19 cellular contexts compared by ENCODE assay signal in genomic region chr1:116497660-116498059, GRCh38.
DNase-seq lines count a peak whose midpoint lies in the region; ATAC-seq and TF ChIP-seq lines count a peak whose summit lies in the region.
"Had no signal": no experiment of that assay in that cellular context is flagged by ENCODE, and none has a peak within 500 bp of the region (broad histone marks: within the 10 kb centered on the region; RNA-seq: fewer than 3 reads in every experiment).

No MANE protein-coding gene starts in this region.

- no peaks in the 10 kb centered on the region for H3K27me3 Mint-ChIP-seq in activated naive CD8-positive, alpha-beta T cell treated with anti-CD3 and anti-CD28 coated beads, Interleukin-2, amount 10 ng/mL, durations not matched to agents 7 days and 5 days
- H3K27me3 Mint-ChIP-seq in activated naive CD8-positive, alpha-beta T cell treated with anti-CD3 and anti-CD28 coated beads for 36 hours, result no peaks in the 10 kb centered on the region
- H3K27me3 Mint-ChIP-seq in stimulated activated naive B cell treated with anti-CD40 and anti-IgM and Interleukin-4, amounts not matched to agents 10 μg/mL and 1 μg/mL and 100 μg/mL, for 72 hours, result no peaks in the 10 kb centered on the region
- no peaks in the 10 kb centered on the region for H3K27me3 Mint-ChIP-seq in type B pancreatic cell
- H3K27me3 Mint-ChIP-seq: activated CD4-positive, alpha-beta T cell treated with anti-CD3 and anti-CD28 coated beads for 36 hours; naive thymus-derived CD8-positive, alpha-beta T cell had no signal

- TF ChIP-seq CTCF in right lobe of liver (IDR thresholded peaks at IDR 0.05) (no peak), type B pancreatic cell (conservative IDR thresholded peaks at IDR 0.05) (no peak)

- intact Hi-C loops in right lobe of liver (cut with DNase I), result no loop called here

- WGBS in right lobe of liver (ENCODE audit: insufficient coverage, low coverage, low lambda C conversion rate, missing lambda C conversion rate), result no CpG with 5 or more reads among the region's 4 CpGs

- ATAC-seq in activated naive CD8-positive, alpha-beta T cell treated with anti-CD3 and anti-CD28 coated beads, Interleukin-2, amount 10 ng/mL, durations not matched to agents 7 days and 5 days (ENCODE audit: low read depth), result no peak
- no peak for ATAC-seq in right lobe of liver
- peak; percentile 25 to 34 for ATAC-seq in stimulated activated naive B cell treated with anti-CD40 and anti-IgM and Interleukin-4, amounts not matched to agents 10 μg/mL and 1 μg/mL and 100 μg/mL, for 72 hours (replicated peaks)
- ATAC-seq in GM18870 (IDR thresholded peaks at IDR 0.05; ENCODE audit: unreplicated experiment), result no peak
- ATAC-seq: activated CD4-positive, alpha-beta T cell treated with anti-CD3 and anti-CD28 coated beads for 36 hours; HCT116; naive thymus-derived CD8-positive, alpha-beta T cell had no signal

- H3K27ac ChIP-seq in right lobe of liver, result peak overlapping the region in 2 of 3 donors; percentile 15 to 48
- H3K27ac ChIP-seq: thoracic aorta had no signal

- H3K9me3 Mint-ChIP-seq in activated naive CD8-positive, alpha-beta T cell treated with anti-CD3 and anti-CD28 coated beads, Interleukin-2, amount 10 ng/mL, durations not matched to agents 7 days and 5 days, result no peaks in the 10 kb centered on the region
- H3K9me3 Mint-ChIP-seq in activated naive CD8-positive, alpha-beta T cell treated with anti-CD3 and anti-CD28 coated beads for 36 hours, result no peaks in the 10 kb centered on the region
- H3K9me3 Mint-ChIP-seq in stimulated activated naive B cell treated with anti-CD40 and anti-IgM and Interleukin-4, amounts not matched to agents 10 μg/mL and 1 μg/mL and 100 μg/mL, for 72 hours, result no peaks in the 10 kb centered on the region
- H3K9me3 Mint-ChIP-seq in type B pancreatic cell, result no peaks in the 10 kb centered on the region
- H3K9me3 Mint-ChIP-seq: naive thymus-derived CD8-positive, alpha-beta T cell; T-helper 1 cell treated with Interleukin-12 subunit alpha and Interleukin-12 subunit beta and Interleukin-4 antibody, amounts not matched to agents 30 μg/mL and 1 μg/mL, for 36 hours had no signal

- H3K4me3 ChIP-seq in right lobe of liver, result no peak overlapping the region
- H3K4me3 ChIP-seq: MG63, spleen, thoracic aorta had no signal

- no peak for DNase-seq in activated naive CD8-positive, alpha-beta T cell treated with anti-CD3 and anti-CD28 coated beads, Interleukin-2, amount 10 ng/mL, durations not matched to agents 7 days and 5 days
- DNase-seq in activated naive CD8-positive, alpha-beta T cell treated with anti-CD3 and anti-CD28 coated beads for 36 hours, result no peak
- DNase-seq in astrocyte of the hippocampus (ENCODE audit: low read depth, low spot score) (peak; percentile 42), right lobe of liver (no peak), type B pancreatic cell (ENCODE audit: extremely low spot score, unreplicated experiment) (no peak), pons (ENCODE audit: low spot score) (no peak)
- DNase-seq in stimulated activated naive B cell treated with anti-CD40 and anti-IgM and Interleukin-4, amounts not matched to agents 10 μg/mL and 1 μg/mL and 100 μg/mL, for 72 hours, result no peak
- DNase-seq: activated CD4-positive, alpha-beta T cell treated with anti-CD3 and anti-CD28 coated beads for 36 hours; activated T-cell treated with anti-CD3 and anti-CD28 coated beads, Interleukin-2, amount 50 U/mL, for 1 hour; amniotic stem cell; COR-L47; MG63; naive thymus-derived CD8-positive, alpha-beta T cell; NCI-H2171 treated with DMSO at 0.1 percent for 48 hours; spleen had no signal

- no peaks in the 10 kb centered on the region for H3K27me3 ChIP-seq in right lobe of liver
- H3K27me3 ChIP-seq: MG63, spleen had no signal

- H3K4me1 Mint-ChIP-seq in activated naive CD8-positive, alpha-beta T cell treated with anti-CD3 and anti-CD28 coated beads, Interleukin-2, amount 10 ng/mL, durations not matched to agents 7 days and 5 days, result peaks cover 28% of the 10 kb centered on the region
- peaks cover 12% of the 10 kb centered on the region for H3K4me1 Mint-ChIP-seq in activated naive CD8-positive, alpha-beta T cell treated with anti-CD3 and anti-CD28 coated beads for 36 hours
- H3K4me1 Mint-ChIP-seq in stimulated activated naive B cell treated with anti-CD40 and anti-IgM and Interleukin-4, amounts not matched to agents 10 μg/mL and 1 μg/mL and 100 μg/mL, for 72 hours, result peaks cover 13 to 25% of the 10 kb centered on the region in 2 donors
- peaks cover 29% of the 10 kb centered on the region for H3K4me1 Mint-ChIP-seq in type B pancreatic cell (ENCODE audit: unreplicated experiment)

- no peak overlapping the region for H3K4me3 Mint-ChIP-seq in activated naive CD8-positive, alpha-beta T cell treated with anti-CD3 and anti-CD28 coated beads, Interleukin-2, amount 10 ng/mL, durations not matched to agents 7 days and 5 days
- no peak overlapping the region for H3K4me3 Mint-ChIP-seq in activated naive CD8-positive, alpha-beta T cell treated with anti-CD3 and anti-CD28 coated beads for 36 hours
- no peak overlapping the region for H3K4me3 Mint-ChIP-seq in stimulated activated naive B cell treated with anti-CD40 and anti-IgM and Interleukin-4, amounts not matched to agents 10 μg/mL and 1 μg/mL and 100 μg/mL, for 72 hours
- no peak overlapping the region for H3K4me3 Mint-ChIP-seq in type B pancreatic cell
- H3K4me3 Mint-ChIP-seq: activated CD4-positive, alpha-beta T cell treated with anti-CD3 and anti-CD28 coated beads for 36 hours; naive thymus-derived CD8-positive, alpha-beta T cell; T-helper 1 cell treated with Interleukin-12 subunit alpha and Interleukin-12 subunit beta and Interleukin-4 antibody, amounts not matched to agents 30 μg/mL and 1 μg/mL, for 36 hours had no signal

- peaks cover 0 to 58% (median 24%) of the 10 kb centered on the region in 4 donors for H3K4me1 ChIP-seq in right lobe of liver

- TF ChIP-seq POLR2A in right lobe of liver (IDR thresholded peaks at IDR 0.05), result no peak

- H3K36me3 Mint-ChIP-seq in activated naive CD8-positive, alpha-beta T cell treated with anti-CD3 and anti-CD28 coated beads, Interleukin-2, amount 10 ng/mL, durations not matched to agents 7 days and 5 days, result peaks cover 9% of the 10 kb centered on the region
- no peaks in the 10 kb centered on the region for H3K36me3 Mint-ChIP-seq in activated naive CD8-positive, alpha-beta T cell treated with anti-CD3 and anti-CD28 coated beads for 36 hours
- H3K36me3 Mint-ChIP-seq in stimulated activated naive B cell treated with anti-CD40 and anti-IgM and Interleukin-4, amounts not matched to agents 10 μg/mL and 1 μg/mL and 100 μg/mL, for 72 hours, result peaks cover 49 to 69% of the 10 kb centered on the region in 2 donors
- H3K36me3 Mint-ChIP-seq in type B pancreatic cell, result no peaks in the 10 kb centered on the region
- H3K36me3 Mint-ChIP-seq: naive thymus-derived CD8-positive, alpha-beta T cell had no signal

- H3K36me3 ChIP-seq in right lobe of liver, result no peaks in the 10 kb centered on the region
- H3K36me3 ChIP-seq: MG63, spleen, thoracic aorta had no signal

- peak overlapping the region; percentile 34 for H3K27ac Mint-ChIP-seq in activated naive CD8-positive, alpha-beta T cell treated with anti-CD3 and anti-CD28 coated beads, Interleukin-2, amount 10 ng/mL, durations not matched to agents 7 days and 5 days
- H3K27ac Mint-ChIP-seq in activated naive CD8-positive, alpha-beta T cell treated with anti-CD3 and anti-CD28 coated beads for 36 hours, result no peak overlapping the region
- H3K27ac Mint-ChIP-seq in stimulated activated naive B cell treated with anti-CD40 and anti-IgM and Interleukin-4, amounts not matched to agents 10 μg/mL and 1 μg/mL and 100 μg/mL, for 72 hours, result peak overlapping the region; percentile 59
- H3K27ac Mint-ChIP-seq in type B pancreatic cell, result no peak overlapping the region
- H3K27ac Mint-ChIP-seq: activated CD4-positive, alpha-beta T cell treated with anti-CD3 and anti-CD28 coated beads for 36 hours had no signal

- POLR2A ChIA-PET in activated naive CD8-positive, alpha-beta T cell treated with anti-CD3 and anti-CD28 coated beads, Interleukin-2, amount 10 ng/mL, durations not matched to agents 7 days and 5 days (lab: Charles Lee), result interaction anchor here (1.1 to 3.1 kb wide), 2 partner anchors 79 to 359 kb away, joined by 3 to 28 read pairs; no protein-coding TSS in a partner anchor

- no peaks in the 10 kb centered on the region for H3K9me3 ChIP-seq in right lobe of liver
- H3K9me3 ChIP-seq: MG63, spleen, thoracic aorta had no signal

Comparison
In these comparisons a context has a peak if more than half of its experiments do, and no peak if none do; other contexts are left out.
1. H3K27ac Mint-ChIP-seq: peak in activated naive CD8-positive, alpha-beta T cell treated with anti-CD3 and anti-CD28 coated beads, Interleukin-2, amount 10 ng/mL, durations not matched to agents 7 days and 5 days (single experiment) and stimulated activated naive B cell treated with anti-CD40 and anti-IgM and Interleukin-4, amounts not matched to agents 10 μg/mL and 1 μg/mL and 100 μg/mL, for 72 hours (single experiment); none in activated naive CD8-positive, alpha-beta T cell treated with anti-CD3 and anti-CD28 coated beads for 36 hours (single experiment) and type B pancreatic cell (single experiment).
2. ATAC-seq: peak in stimulated activated naive B cell treated with anti-CD40 and anti-IgM and Interleukin-4, amounts not matched to agents 10 μg/mL and 1 μg/mL and 100 μg/mL, for 72 hours (2 of 2); none in activated naive CD8-positive, alpha-beta T cell treated with anti-CD3 and anti-CD28 coated beads, Interleukin-2, amount 10 ng/mL, durations not matched to agents 7 days and 5 days (single experiment), right lobe of liver (0 of 4) and GM18870 (single experiment).